ENCODE assay signal across 19 cellular contexts in the genomic region with DNA sequence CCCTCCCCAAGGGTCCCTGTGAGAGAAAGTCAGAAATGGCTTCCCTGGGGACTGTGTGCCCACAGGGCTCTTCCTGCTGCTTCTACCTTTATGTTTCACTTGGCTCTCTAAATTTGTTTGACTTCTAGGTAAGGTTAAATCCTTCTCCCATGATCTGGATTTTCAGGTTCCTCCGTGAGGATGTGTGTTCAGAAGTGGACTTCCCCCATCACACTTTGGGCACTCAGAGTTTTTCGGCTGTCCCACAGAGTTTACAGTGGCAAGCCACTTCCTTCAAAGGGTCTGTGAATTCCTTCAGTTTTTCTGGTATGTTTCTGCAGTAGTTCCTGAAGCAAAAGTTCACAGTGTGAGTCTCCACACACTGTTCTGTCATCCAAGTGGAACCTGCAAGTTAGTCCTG. TPM values are rescaled to one million over a fixed set of nuclear protein-coding genes. Genes with fewer than 3 reads are reported as not detected.
"Had no signal": no experiment of that assay in that cellular context is flagged by ENCODE, and none has a peak within 500 bp of the region (broad histone marks: within the 10 kb centered on the region; RNA-seq: fewer than 3 reads in every experiment).

No MANE protein-coding gene starts in this region.

- H3K27me3 ChIP-seq: sigmoid colon, stomach, uterus had no signal

- H3K4me1 Mint-ChIP-seq: activated naive CD4-positive, alpha-beta T cell treated with anti-CD3 and anti-CD28 coated beads, Interleukin-2, amount 50 U/mL, for 24 hours; T-helper 17 cell had no signal

- H3K4me3 Mint-ChIP-seq: activated naive CD4-positive, alpha-beta T cell treated with anti-CD3 and anti-CD28 coated beads, Interleukin-2, amount 50 U/mL, for 24 hours; naive B cell; T-helper 17 cell had no signal

- ATAC-seq: left cardiac atrium, lower lobe of right lung, psoas muscle, T-helper 17 cell had no signal

- H3K9me3 ChIP-seq: lower lobe of right lung, psoas muscle, sigmoid colon, uterus had no signal

- H3K36me3 ChIP-seq: lower lobe of right lung, sigmoid colon, stomach, uterus had no signal

- H3K36me3 Mint-ChIP-seq: activated naive CD4-positive, alpha-beta T cell treated with anti-CD3 and anti-CD28 coated beads, Interleukin-2, amount 50 U/mL, for 24 hours; naive B cell had no signal

- H3K4me3 ChIP-seq: coronary artery, lower lobe of right lung, psoas muscle, sigmoid colon, stomach, uterus had no signal

- H3K27ac Mint-ChIP-seq: activated naive CD4-positive, alpha-beta T cell treated with anti-CD3 and anti-CD28 coated beads, Interleukin-2, amount 50 U/mL, for 24 hours; activated T-helper 2 cell treated with anti-CD3 and anti-CD28 coated beads, Interferon-gamma antibody, Interleukin-2, Interleukin-4, amounts not matched to agents 10 μg/mL and 5 μg/mL and 100 μg/mL, durations not matched to agents 14 hours and 24 hours and 36 hours; naive B cell; T-helper 17 cell had no signal

- H3K27me3 Mint-ChIP-seq: T-helper 17 cell had no signal

- DNase-seq: activated CD4-positive, alpha-beta T cell treated with anti-CD3 and anti-CD28 coated beads, Interleukin-2, amount 50 U/mL, for 1 hour; activated T-cell treated with anti-CD3 and anti-CD28 coated beads for 4 hours; central memory CD4-positive, alpha-beta T cell; effector CD4-positive, alpha-beta T cell; left cardiac atrium; lower lobe of right lung; naive B cell; occipital lobe; psoas muscle; sigmoid colon; stimulated activated CD4-positive, alpha-beta T cell treated with anti-CD3 and anti-CD28 coated beads, Interleukin-12 subunit alpha, Interleukin-12 subunit beta, amount 100 ng/mL, for 4 hours; stimulated activated CD4-positive, alpha-beta T cell treated with anti-CD3 and anti-CD28 coated beads, Interleukin-2, amount 100 ng/mL, for 48 hours; stomach; T-helper 17 cell; uterus had no signal

RNA-seq across cellular contexts. Expression of a gene that starts 30.9 kb away (rescaled TPM):
- total RNA-seq: activated CD8-positive, alpha-beta memory T cell treated with anti-CD3 and anti-CD28 coated beads for 36 hours; activated T-helper 2 cell treated with anti-CD3 and anti-CD28 coated beads, Interferon-gamma antibody, Interleukin-2, Interleukin-4, amounts not matched to agents 10 μg/mL and 5 μg/mL and 100 μg/mL, durations not matched to agents 14 hours and 24 hours and 36 hours; T-helper 17 cell had no signal
